ENCODE assay signal across 15 cellular contexts in genomic region chr10:34024708-34025425, GRCh38.
DNase-seq lines count a peak whose midpoint lies in the region; ATAC-seq, FAIRE-seq and TF ChIP-seq lines count a peak whose summit lies in the region.
"Had no signal": no experiment of that assay in that cellular context is flagged by ENCODE, and none has a peak within 500 bp of the region (broad histone marks: within the 10 kb centered on the region; RNA-seq: fewer than 3 reads in every experiment).

No MANE protein-coding gene starts in this region.

- peak; percentile 69 for FAIRE-seq in HTR-8/SVneo (lab: Jason Lieb, UNC)
- no peak for FAIRE-seq in GM19239 (lab: Jason Lieb, UNC)

- no peak overlapping the region for H3K4me3 Mint-ChIP-seq in activated T-helper 1 cell treated with anti-CD3 and anti-CD28 coated beads, Interleukin-12 subunit alpha, Interleukin-12 subunit beta, Interleukin-2, Interleukin-4 antibody, amounts not matched to agents 30 ng/mL and 10 ng/mL and 1 ng/mL, durations not matched to agents 14 hours and 24 hours and 36 hours
- H3K4me3 Mint-ChIP-seq: activated CD8-positive, alpha-beta memory T cell treated with anti-CD3 and anti-CD28 coated beads, Interleukin-2, amount 10 ng/mL, durations not matched to agents 7 days and 5 days had no signal

- no peaks in the 10 kb centered on the region for H4K20me1 ChIP-seq in DND-41 (ENCODE audit: insufficient read depth, low read length)
- H4K20me1 ChIP-seq in mammary epithelial cell (ENCODE audit: insufficient read depth, low read length): no peaks in the 10 kb centered on the region

- TF ChIP-seq CTCF in DND-41 (IDR thresholded peaks at IDR 0.05; ENCODE audit: borderline replicate concordance, extremely low read depth, low read length, poor library complexity, severe bottlenecking) (peak; percentile 14), mammary epithelial cell (conservative IDR thresholded peaks at IDR 0.05 in 1 of 2, IDR thresholded peaks at IDR 0.05 in 1 of 2; ENCODE audit: extremely low read depth in 1 of 2, insufficient read depth in 1 of 2, low read depth in 1 of 2, low read length in 2 of 2) (no peak), mucosa of descending colon (IDR thresholded peaks at IDR 0.05) (no peak)

- in situ Hi-C loops in mammary epithelial cell (cut with MboI; ENCODE audit: low sequenced_read_pairs in 2 of 2): no loop called here
- in situ Hi-C loops in ACHN (cut with HindIII; ENCODE audit: low pct_ligation_motif_present, low pct_unique_long_range_greater_than_20kb, low sequenced_read_pairs): no loop called here

- 93% methylated on average over 9 of the region's 9 CpGs for WGBS in mammary epithelial cell (ENCODE audit: low coverage, missing lambda C conversion rate)

- no peak overlapping the region for H3K9ac ChIP-seq in DND-41 (ENCODE audit: low read depth, low read length)
- H3K9ac ChIP-seq in mammary epithelial cell (ENCODE audit: insufficient read depth, low read length): no peak overlapping the region

- H3K79me2 ChIP-seq in DND-41 (ENCODE audit: insufficient read depth, low read length) (no peaks in the 10 kb centered on the region), mammary epithelial cell (ENCODE audit: insufficient read depth, low read length) (no peaks in the 10 kb centered on the region)

- DNase-seq in DND-41 (peak; percentile 6), HTR-8/SVneo (ENCODE audit: insufficient read length, low spot score) (no peak), mammary epithelial cell (peak; percentile 12), mucosa of descending colon (peak in 1 of 3 donors; percentile 17), GM19239 (ENCODE audit: insufficient read length, low spot score) (no peak), ACHN (no peak)
- no peak for DNase-seq in activated T-helper 1 cell treated with anti-CD3 and anti-CD28 coated beads, Interleukin-12 subunit alpha, Interleukin-12 subunit beta, Interleukin-2, Interleukin-4 antibody, amounts not matched to agents 30 ng/mL and 10 ng/mL and 1 ng/mL, durations not matched to agents 14 hours and 24 hours and 36 hours (ENCODE audit: low spot score)
- DNase-seq: activated CD8-positive, alpha-beta memory T cell treated with anti-CD3 and anti-CD28 coated beads, Interleukin-2, amount 10 ng/mL, durations not matched to agents 7 days and 5 days; amygdala; kidney glomerular epithelial cell; NCI-H526; occipital lobe; stimulated activated CD4-positive, alpha-beta T cell treated with anti-CD3 and anti-CD28 coated beads, Interleukin-4, amount 100 ng/mL, for 4 hours had no signal

- intact Hi-C loops in mammary epithelial cell (cut with micrococcal nuclease): no loop called here
- intact Hi-C loops in mucosa of descending colon (cut with DNase I, micrococcal nuclease): no loop called here
- intact Hi-C loops in activated T-helper 1 cell treated with anti-CD3 and anti-CD28 coated beads, Interleukin-12 subunit alpha, Interleukin-12 subunit beta, Interleukin-2, Interleukin-4 antibody, amounts not matched to agents 30 ng/mL and 10 ng/mL and 1 ng/mL, durations not matched to agents 14 hours and 24 hours and 36 hours (cut with micrococcal nuclease): no loop called here

- ATAC-seq in DND-41 (ENCODE audit: insufficient read depth, low read depth): no peak
- peak; percentile 27 for ATAC-seq in mucosa of descending colon
- ATAC-seq in HG02610 (IDR thresholded peaks at IDR 0.05; ENCODE audit: unreplicated experiment): no peak
- ATAC-seq: activated CD8-positive, alpha-beta memory T cell treated with anti-CD3 and anti-CD28 coated beads, Interleukin-2, amount 10 ng/mL, durations not matched to agents 7 days and 5 days had no signal

- no peak overlapping the region for H3K4me3 ChIP-seq in DND-41 (ENCODE audit: low read depth in 1 of 2, low read length in 2 of 2)
- H3K4me3 ChIP-seq in mammary epithelial cell (replicated peaks in 1 of 3; ENCODE audit: insufficient read depth in 1 of 3, low read depth in 2 of 3, low read length in 3 of 3): no peak overlapping the region
- H3K4me3 ChIP-seq in mucosa of descending colon: no peak overlapping the region

- H3K4me1 Mint-ChIP-seq in activated T-helper 1 cell treated with anti-CD3 and anti-CD28 coated beads, Interleukin-12 subunit alpha, Interleukin-12 subunit beta, Interleukin-2, Interleukin-4 antibody, amounts not matched to agents 30 ng/mL and 10 ng/mL and 1 ng/mL, durations not matched to agents 14 hours and 24 hours and 36 hours (ENCODE audit: low read depth): no peaks in the 10 kb centered on the region
- H3K4me1 Mint-ChIP-seq: activated CD8-positive, alpha-beta memory T cell treated with anti-CD3 and anti-CD28 coated beads, Interleukin-2, amount 10 ng/mL, durations not matched to agents 7 days and 5 days had no signal

- no peaks in the 10 kb centered on the region for H3K27me3 ChIP-seq in DND-41 (ENCODE audit: insufficient read depth, low read length, poor library complexity)
- no peaks in the 10 kb centered on the region for H3K27me3 ChIP-seq in mammary epithelial cell (ENCODE audit: insufficient read depth, low read length)

- CTCF ChIA-PET in mammary epithelial cell (lab: Charles Lee; ENCODE audit: low non-redundant PET): no interaction called here

- H3K4me1 ChIP-seq in DND-41 (ENCODE audit: insufficient read depth, low read length): no peaks in the 10 kb centered on the region
- H3K4me1 ChIP-seq in mammary epithelial cell (ENCODE audit: insufficient read depth, low read length): no peaks in the 10 kb centered on the region
- no peaks in the 10 kb centered on the region for H3K4me1 ChIP-seq in mucosa of descending colon (ENCODE audit: low read depth)
- H3K4me1 ChIP-seq: Caco-2 had no signal

- no peak overlapping the region for H3K27ac Mint-ChIP-seq in activated T-helper 1 cell treated with anti-CD3 and anti-CD28 coated beads, Interleukin-12 subunit alpha, Interleukin-12 subunit beta, Interleukin-2, Interleukin-4 antibody, amounts not matched to agents 30 ng/mL and 10 ng/mL and 1 ng/mL, durations not matched to agents 14 hours and 24 hours and 36 hours
- H3K27ac Mint-ChIP-seq: activated CD8-positive, alpha-beta memory T cell treated with anti-CD3 and anti-CD28 coated beads, Interleukin-2, amount 10 ng/mL, durations not matched to agents 7 days and 5 days had no signal

- H3K27ac ChIP-seq in DND-41 (ENCODE audit: low read length): no peak overlapping the region
- no peak overlapping the region for H3K27ac ChIP-seq in mammary epithelial cell (ENCODE audit: insufficient read depth, low read depth, low read length)

- no peaks in the 10 kb centered on the region for H3K36me3 Mint-ChIP-seq in activated T-helper 1 cell treated with anti-CD3 and anti-CD28 coated beads, Interleukin-12 subunit alpha, Interleukin-12 subunit beta, Interleukin-2, Interleukin-4 antibody, amounts not matched to agents 30 ng/mL and 10 ng/mL and 1 ng/mL, durations not matched to agents 14 hours and 24 hours and 36 hours (ENCODE audit: low read depth)
- H3K36me3 Mint-ChIP-seq: activated CD8-positive, alpha-beta memory T cell treated with anti-CD3 and anti-CD28 coated beads, Interleukin-2, amount 10 ng/mL, durations not matched to agents 7 days and 5 days had no signal

- dilution Hi-C loops in mammary epithelial cell (cut with HindIII; ENCODE audit: low sequenced_read_pairs): no loop called here

- H3K9me3 ChIP-seq in DND-41 (ENCODE audit: insufficient read depth, low read length, severe bottlenecking): no peaks in the 10 kb centered on the region
- no peaks in the 10 kb centered on the region for H3K9me3 ChIP-seq in mammary epithelial cell (replicated peaks; ENCODE audit: insufficient read depth, low read length)
- no peaks in the 10 kb centered on the region for H3K9me3 ChIP-seq in mucosa of descending colon

- H3K36me3 ChIP-seq in DND-41 (ENCODE audit: insufficient read depth, low read length) (no peaks in the 10 kb centered on the region), mammary epithelial cell (ENCODE audit: insufficient read depth, low read length) (no peaks in the 10 kb centered on the region), mucosa of descending colon (ENCODE audit: low read depth) (no peaks in the 10 kb centered on the region)

- H3K4me2 ChIP-seq in DND-41 (ENCODE audit: insufficient read depth, low read length): no peak overlapping the region
- no peak overlapping the region for H3K4me2 ChIP-seq in mammary epithelial cell (ENCODE audit: insufficient read depth, low read depth, low read length)

- H2AFZ ChIP-seq in DND-41 (ENCODE audit: low read depth, low read length): no peak overlapping the region
- no peak overlapping the region for H2AFZ ChIP-seq in mammary epithelial cell (ENCODE audit: low read depth, low read length)

- no peaks in the 10 kb centered on the region for H3K27me3 Mint-ChIP-seq in activated T-helper 1 cell treated with anti-CD3 and anti-CD28 coated beads, Interleukin-12 subunit alpha, Interleukin-12 subunit beta, Interleukin-2, Interleukin-4 antibody, amounts not matched to agents 30 ng/mL and 10 ng/mL and 1 ng/mL, durations not matched to agents 14 hours and 24 hours and 36 hours (ENCODE audit: insufficient read depth)
- H3K27me3 Mint-ChIP-seq: activated CD8-positive, alpha-beta memory T cell treated with anti-CD3 and anti-CD28 coated beads, Interleukin-2, amount 10 ng/mL, durations not matched to agents 7 days and 5 days had no signal

- no TSS peak for BruUV-seq in mammary epithelial cell (replicated peaks; lab: Mats Ljungman, UMichigan)

- H3K9me3 Mint-ChIP-seq in activated T-helper 1 cell treated with anti-CD3 and anti-CD28 coated beads, Interleukin-12 subunit alpha, Interleukin-12 subunit beta, Interleukin-2, Interleukin-4 antibody, amounts not matched to agents 30 ng/mL and 10 ng/mL and 1 ng/mL, durations not matched to agents 14 hours and 24 hours and 36 hours: peaks cover 6% of the 10 kb centered on the region

Comparison
In these comparisons a context has a peak if more than half of its experiments do, and no peak if none do; other contexts are left out.
1. DNase-seq: peak in DND-41 (single experiment) and mammary epithelial cell (single experiment); none in HTR-8/SVneo (single experiment), GM19239 (single experiment), ACHN (single experiment) and activated T-helper 1 cell treated with anti-CD3 and anti-CD28 coated beads, Interleukin-12 subunit alpha, Interleukin-12 subunit beta, Interleukin-2, Interleukin-4 antibody, amounts not matched to agents 30 ng/mL and 10 ng/mL and 1 ng/mL, durations not matched to agents 14 hours and 24 hours and 36 hours (single experiment).